Comparison of ENCODE assay signal across 19 cellular contexts in genomic region chr10:129532838-129533237, GRCh38.
A peak's percentile ranks its signal among the peaks of the same experiment; 100 is the strongest.
DNase-seq lines count a peak whose midpoint lies in the region; ATAC-seq and TF ChIP-seq lines count a peak whose summit lies in the region.
"Had no signal": no experiment of that assay in that cellular context is flagged by ENCODE, and none has a peak within 500 bp of the region (broad histone marks: within the 10 kb centered on the region; RNA-seq: fewer than 3 reads in every experiment).

No MANE protein-coding gene starts in this region.

- no peak overlapping the region for H3K4ac ChIP-seq in IMR-90 (ENCODE audit: low read depth, low read length)

- dilution Hi-C loops in IMR-90 (cut with HindIII; ENCODE audit: low sequenced_read_pairs, unreplicated experiment): no loop called here

- TF ChIP-seq RAD21 in IMR-90 (IDR thresholded peaks at IDR 0.05; ENCODE audit: low read length): no peak

- H3K56ac ChIP-seq in IMR-90 (ENCODE audit: extremely low read depth, insufficient read depth, low read length): no peak overlapping the region

- H2AFZ ChIP-seq in IMR-90 (replicated peaks; ENCODE audit: low read length, poor library complexity): no peak overlapping the region

- peaks cover 24% of the 10 kb centered on the region for H3K4me1 Mint-ChIP-seq in WTC11

- POLR2A ChIA-PET in IMR-90 (lab: Charles Lee; ENCODE audit: unreplicated experiment) (no interaction called here), WTC11 (lab: Charles Lee) (no interaction called here)

- H2BK15ac ChIP-seq in IMR-90 (ENCODE audit: low read depth, low read length): no peak overlapping the region

- 95% methylated on average over 7 of the region's 12 CpGs; no CpG with 5 or more reads in 1 of the 2 experiments for WGBS in IMR-90 (ENCODE audit: extremely low coverage in 2 of 2, insufficient read length in 1 of 2), 2 experiments
- 13 to 38% (median 20%) methylated on average over 5 to 12 of the region's 12 CpGs for WGBS in spleen, 5 donors

- peaks cover 7% of the 10 kb centered on the region; the same call in 1 of the 2 replicates for H3K9me3 Mint-ChIP-seq in WTC11

- H3K9me1 ChIP-seq in IMR-90 (ENCODE audit: insufficient read depth, low read length): 0 out of 2 replicates have a peak, but pooled peaks cover 6% of the 10 kb centered on the region

- H4K5ac ChIP-seq in IMR-90 (ENCODE audit: low read depth, low read length): no peak overlapping the region

- H3K36me3 ChIP-seq in IMR-90 (ENCODE audit: control insufficient read depth, insufficient read depth, low read length) (peaks cover 1% of the 10 kb centered on the region; the same call in 1 of the 2 replicates), spleen (peaks cover 0 to 23% (median 9%) of the 10 kb centered on the region in 6 donors)

- no peak overlapping the region for H2BK120ac ChIP-seq in IMR-90 (ENCODE audit: low read depth, low read length)

- H4K91ac ChIP-seq in IMR-90 (ENCODE audit: insufficient read depth, low read depth, low read length): no peak overlapping the region; the same call in 1 of the 2 replicates

- H3K36me3 Mint-ChIP-seq in WTC11: no peaks in the 10 kb centered on the region; the same call in 1 of the 2 replicates

- TF ChIP-seq CTCF in IMR-90 (conservative IDR thresholded peaks at IDR 0.05; ENCODE audit: low read depth, low read length): no peak
- no peak for TF ChIP-seq CTCF in WTC11 (IDR thresholded peaks at IDR 0.05)
- no peak for TF ChIP-seq CTCF in spleen (IDR thresholded peaks at IDR 0.05 in 8 of 11, conservative IDR thresholded peaks at IDR 0.05 in 3 of 11)

- H3K27me3 Mint-ChIP-seq in WTC11 (ENCODE audit: low read depth): no peaks in the 10 kb centered on the region

- DNase-seq in IMR-90: no peak
- no peak for DNase-seq in WTC11 (ENCODE audit: low spot score)
- DNase-seq in lung microvascular endothelial cell (ENCODE audit: low read depth in 2 of 2): peak; percentile 23 to 37
- DNase-seq in spleen: peak; percentile 83
- no peak for DNase-seq in T1000 (lab: John Stamatoyannopoulos, UW)
- DNase-seq in midbrain (lab: John Stamatoyannopoulos, UW): no peak
- DNase-seq in cerebellar cortex (ENCODE audit: low spot score): no peak
- DNase-seq: activated CD4-positive, alpha-beta T cell treated with anti-CD3 and anti-CD28 coated beads, Interleukin-2, amount 50 U/mL, for 4 hours; activated naive CD4-positive, alpha-beta T cell treated with anti-CD3 and anti-CD28 coated beads, Interleukin-2, amount 50 U/mL, for 16 hours; activated T-cell treated with anti-CD3 and anti-CD28 coated beads, Interleukin-2, amount 50 U/mL, for 1 hour; AML-193; GDM1; left cardiac atrium; NCI-H146; NCI-H345; occipital lobe; RPMI8226; small intestine; testis had no signal

- BruUV-seq in IMR-90 (replicated peaks; lab: Mats Ljungman, UMichigan): no TSS peak

- H3K27ac ChIP-seq in IMR-90 (ENCODE audit: insufficient read depth, low read length): no peak overlapping the region
- peak overlapping the region in 6 of 8 donors; percentile 14 to 45 (median 40) for H3K27ac ChIP-seq in spleen
- H3K27ac ChIP-seq: testis had no signal

- TF ChIP-seq POLR2A in IMR-90 (IDR thresholded peaks at IDR 0.05; ENCODE audit: low read depth, low read length) (no peak), spleen (IDR thresholded peaks at IDR 0.05) (no peak)

- no peaks in the 10 kb centered on the region for H4K20me1 ChIP-seq in IMR-90 (ENCODE audit: insufficient read depth, low read length)

- no peak overlapping the region for H3K9ac ChIP-seq in IMR-90 (ENCODE audit: low read depth, low read length)

- CTCF ChIA-PET in IMR-90 (lab: Yijun Ruan, JAX): no interaction called here
- CTCF ChIA-PET in WTC11 (lab: Charles Lee): interaction anchor here (1.5 to 1.9 kb wide), 2 partner anchors 11 to 201 kb away, joined by 3 to 6 read pairs; no protein-coding TSS in a partner anchor

- H2AK5ac ChIP-seq in IMR-90 (ENCODE audit: low read depth, low read length): peak overlapping the region; percentile 59; the same call in 1 of the 2 replicates

- H3K18ac ChIP-seq in IMR-90 (ENCODE audit: low read depth, low read length): no peak overlapping the region

- no peak overlapping the region for H3K23ac ChIP-seq in IMR-90 (ENCODE audit: low read depth, low read length)

- H3K27me3 ChIP-seq in IMR-90 (ENCODE audit: control insufficient read depth, insufficient read depth, low read length) (no peaks in the 10 kb centered on the region), spleen (replicated peaks in 1 of 7) (no peaks in the 10 kb centered on the region)
- H3K27me3 ChIP-seq: testis had no signal

- no peak overlapping the region for H3K4me2 ChIP-seq in IMR-90 (ENCODE audit: low read depth, low read length)

- H3K79me1 ChIP-seq in IMR-90 (ENCODE audit: low read depth in 1 of 2, low read length in 2 of 2): peaks cover 4 to 16% of the 10 kb centered on the region in 2 experiments; a peak in 2 of 4 replicates

- H3K4me3 ChIP-seq in IMR-90 (ENCODE audit: insufficient read depth, low read depth, low read length) (no peak overlapping the region), spleen (no peak overlapping the region)
- H3K4me3 ChIP-seq: testis had no signal

- peaks cover 14% of the 10 kb centered on the region for H3K4me1 ChIP-seq in IMR-90 (ENCODE audit: control insufficient read depth, insufficient read depth, low read length)
- peaks cover 5 to 26% (median 16%) of the 10 kb centered on the region in 6 donors for H3K4me1 ChIP-seq in spleen
- H3K4me1 ChIP-seq: testis had no signal

- H4K8ac ChIP-seq in IMR-90 (ENCODE audit: low read depth in 2 of 2, low read length in 2 of 2): peak overlapping the region in 1 of 2 experiments; percentile 13; a peak in 1 of 4 replicates

- no peak overlapping the region for H3K4me3 Mint-ChIP-seq in WTC11

- H2BK20ac ChIP-seq in IMR-90 (ENCODE audit: low read depth, low read length): no peak overlapping the region

- in situ Hi-C loops in IMR-90 (cut with MboI; ENCODE audit: low sequenced_read_pairs): no loop called here

- ATAC-seq in IMR-90 (ENCODE audit: low read depth) (no peak), WTC11 (no peak)

- H2BK5ac ChIP-seq in IMR-90 (ENCODE audit: low read depth, low read length, poor library complexity, severe bottlenecking): no peak overlapping the region

- no peak overlapping the region for H2AK9ac ChIP-seq in IMR-90 (replicated peaks; ENCODE audit: low read depth, low read length, poor library complexity)

- H3K27ac Mint-ChIP-seq in WTC11: peak overlapping the region; percentile 85; the same call in 1 of the 2 replicates

- H3K9me3 ChIP-seq in IMR-90 (ENCODE audit: control insufficient read depth, insufficient read depth, low read length) (0 out of 2 replicates have a peak, but pooled peaks cover 2% of the 10 kb centered on the region), spleen (peaks cover 0 to 6% (median 0%) of the 10 kb centered on the region in 8 donors)
- H3K9me3 ChIP-seq: testis had no signal

- intact Hi-C loops in IMR-90 (cut with micrococcal nuclease) (no loop called here), spleen (cut with DNase I; ENCODE audit: low total_unique reads) (no loop called here)

- no peak overlapping the region for H3K14ac ChIP-seq in IMR-90 (replicated peaks; ENCODE audit: low read depth, low read length)

TF ChIP-seq in IMR-90, 13 proteins besides CTCF, POLR2A, EP300 and RAD21 (continues in another document):
- TF ChIP-seq NFE2L2 (IDR thresholded peaks at IDR 0.05; ENCODE audit: low read depth, low read length) (no peak), RFX5 (IDR thresholded peaks at IDR 0.05; ENCODE audit: low read depth, low read length) (no peak), ELK1 (IDR thresholded peaks at IDR 0.05; ENCODE audit: borderline replicate concordance, low read depth, low read length) (no peak), USF2 (IDR thresholded peaks at IDR 0.05; ENCODE audit: low read depth, low read length) (no peak), CEBPB (IDR thresholded peaks at IDR 0.05; ENCODE audit: low read depth, low read length) (no peak)

TF ChIP-seq in WTC11, 78 proteins besides CTCF, POLR2A, EP300 and RAD21:
- TF ChIP-seq ZBTB21 (CRISPR knock-in tag; IDR thresholded peaks at IDR 0.05; ENCODE audit: borderline replicate concordance) (no peak), JUN (CRISPR knock-in tag; IDR thresholded peaks at IDR 0.05) (no peak), TEAD1 (CRISPR knock-in tag; IDR thresholded peaks at IDR 0.05) (no peak), SMAD3 (CRISPR knock-in tag; IDR thresholded peaks at IDR 0.05; ENCODE audit: borderline replicate concordance) (no peak), ZNF671 (CRISPR knock-in tag; IDR thresholded peaks at IDR 0.05) (no peak), PRDM15 (CRISPR knock-in tag; IDR thresholded peaks at IDR 0.05) (no peak)

Comparison
In these comparisons a context has a peak if more than half of its experiments do, and no peak if none do; other contexts are left out.
1. DNase-seq: peak in lung microvascular endothelial cell (2 of 2) and spleen (single experiment); none in IMR-90 (single experiment), WTC11 (single experiment), T1000 (single experiment), midbrain (single experiment) and cerebellar cortex (single experiment).